Comparison of ENCODE assay signal across 18 cellular contexts in the genomic region with DNA sequence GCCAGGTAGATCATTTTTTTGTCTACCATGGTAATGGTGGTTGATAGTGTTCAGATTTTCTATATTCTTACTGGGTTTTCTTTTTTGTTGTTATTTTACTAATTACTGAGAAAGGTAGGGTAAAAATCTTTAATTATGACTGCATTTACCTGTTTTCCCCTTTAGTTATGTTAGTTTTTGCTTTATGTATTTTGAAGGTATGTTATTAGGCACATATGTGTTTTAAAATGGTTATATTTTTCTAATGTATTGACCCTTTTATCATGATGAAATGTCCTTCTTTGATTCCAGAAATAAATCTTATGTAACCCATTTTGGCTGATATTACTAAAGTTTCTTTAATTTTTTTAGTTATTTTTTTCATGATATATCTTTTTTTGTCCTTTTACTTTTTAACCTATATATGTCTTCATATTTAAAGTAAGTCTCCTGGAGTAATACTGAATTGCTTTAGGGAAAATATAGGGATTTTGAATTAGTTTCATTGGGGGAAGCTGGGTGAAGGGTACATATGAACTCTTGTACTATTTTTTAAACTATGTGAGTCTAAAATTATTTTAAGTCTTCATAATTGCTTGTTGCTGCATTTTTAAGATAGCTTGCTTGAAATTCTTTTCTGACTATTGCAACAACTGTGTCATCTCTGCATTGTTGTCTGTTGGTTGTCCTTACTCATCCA.
"Had no signal": no experiment of that assay in that cellular context is flagged by ENCODE, and none has a peak within 500 bp of the region (broad histone marks: within the 10 kb centered on the region; RNA-seq: fewer than 3 reads in every experiment).

No MANE protein-coding gene starts in this region.

- H3K4me3 ChIP-seq: cardiac muscle cell, psoas muscle, skin epidermis, testis had no signal

- H3K4me1 ChIP-seq: psoas muscle, testis had no signal

- H3K4me3 Mint-ChIP-seq: effector memory CD8-positive, alpha-beta T cell; immature natural killer cell; naive thymus-derived CD8-positive, alpha-beta T cell had no signal

- H3K36me3 ChIP-seq: WERI-Rb-1 had no signal

- H3K9me3 Mint-ChIP-seq: activated naive CD4-positive, alpha-beta T cell treated with anti-CD3 and anti-CD28 coated beads, Interleukin-2, amount 50 U/mL, for 72 hours; effector memory CD8-positive, alpha-beta T cell had no signal

- H3K9me3 ChIP-seq: testis had no signal

- H3K27ac Mint-ChIP-seq: activated naive CD4-positive, alpha-beta T cell treated with anti-CD3 and anti-CD28 coated beads, Interleukin-2, amount 50 U/mL, for 72 hours had no signal

- DNase-seq: activated CD4-positive, alpha-beta T cell treated with anti-CD3 and anti-CD28 coated beads for 1 hour; activated CD8-positive, alpha-beta memory T cell treated with anti-CD3 and anti-CD28 coated beads for 24 hours; activated CD8-positive, alpha-beta memory T cell treated with anti-CD3 and anti-CD28 coated beads, Interleukin-2, amount 50 U/mL, for 48 hours; activated gamma-delta T cell treated with Interleukin-2 at 50 U/mL for 16 hours; amniotic stem cell; effector memory CD8-positive, alpha-beta T cell; immature natural killer cell; mesenchymal stem cell; naive thymus-derived CD8-positive, alpha-beta T cell; psoas muscle; right cardiac atrium; stimulated activated CD4-positive, alpha-beta T cell treated with anti-CD3 and anti-CD28 coated beads, Interleukin-15, amount 100 ng/mL, for 24 hours; stimulated activated CD4-positive, alpha-beta T cell treated with anti-CD3 and anti-CD28 coated beads, Interleukin-4, amount 100 ng/mL, for 1 hour; testis; WERI-Rb-1 had no signal

- H3K27me3 ChIP-seq: cardiac muscle cell, testis had no signal

- ATAC-seq: activated naive CD4-positive, alpha-beta T cell treated with anti-CD3 and anti-CD28 coated beads, Interleukin-2, amount 50 U/mL, for 72 hours; effector memory CD8-positive, alpha-beta T cell; naive thymus-derived CD8-positive, alpha-beta T cell; psoas muscle; right cardiac atrium had no signal

- H3K27me3 Mint-ChIP-seq: effector memory CD8-positive, alpha-beta T cell; naive thymus-derived CD8-positive, alpha-beta T cell had no signal

- H3K27ac ChIP-seq: cardiac muscle cell, psoas muscle, skin epidermis, testis, WERI-Rb-1 had no signal
